Comparison of ENCODE assay signal across 9 cellular contexts in genomic region chr17:5077781-5078105, GRCh38. TPM values are rescaled to one million over a fixed set of nuclear protein-coding genes. Genes with fewer than 3 reads are reported as not detected.
A peak's percentile ranks its signal among the peaks of the same experiment; 100 is the strongest.
DNase-seq lines count a peak whose midpoint lies in the region; ATAC-seq and TF ChIP-seq lines count a peak whose summit lies in the region.
"Had no signal": no experiment of that assay in that cellular context is flagged by ENCODE, and none has a peak within 500 bp of the region (broad histone marks: within the 10 kb centered on the region; RNA-seq: fewer than 3 reads in every experiment).

No MANE protein-coding gene starts in this region.

- 82% methylated on average over 14 of the region's 14 CpGs for WGBS in mesenchymal stem cell
- WGBS in upper lobe of left lung, 2 donors, result 15 to 35% methylated on average over 14 of the region's 14 CpGs

- no peak overlapping the region for H4K91ac ChIP-seq in mesenchymal stem cell (ENCODE audit: low read length)

- peaks cover 6% of the 10 kb centered on the region for H3K9me3 ChIP-seq in mesenchymal stem cell (ENCODE audit: control insufficient read depth, low read length)
- H3K9me3 ChIP-seq in upper lobe of left lung, result no peaks in the 10 kb centered on the region

- peak overlapping the region; percentile 85 for H3K27ac Mint-ChIP-seq in activated naive CD4-positive, alpha-beta T cell treated with anti-CD3 and anti-CD28 coated beads, Interleukin-2, amount 10 ng/mL, durations not matched to agents 7 days and 5 days

- H3K4me3 ChIP-seq in mesenchymal stem cell (ENCODE audit: insufficient read depth in 1 of 2, low read depth in 1 of 2, low read length in 2 of 2) (peak overlapping the region in 1 of 2 experiments; percentile 93), upper lobe of left lung (peak overlapping the region; percentile 62 to 81 (median 78))

- H3K36me3 ChIP-seq in mesenchymal stem cell (ENCODE audit: control insufficient read depth in 1 of 2, insufficient read depth in 2 of 2, low read depth in 1 of 2, low read length in 2 of 2) (peaks cover 4 to 9% of the 10 kb centered on the region in 2 experiments), upper lobe of left lung (no peaks in the 10 kb centered on the region)

- no peak overlapping the region for H3K14ac ChIP-seq in mesenchymal stem cell (ENCODE audit: low read length in 2 of 2)

- DNase-seq in activated naive CD4-positive, alpha-beta T cell treated with anti-CD3 and anti-CD28 coated beads, Interleukin-2, amount 10 ng/mL, durations not matched to agents 7 days and 5 days, result no peak
- no peak for DNase-seq in activated naive CD4-positive, alpha-beta T cell treated with anti-CD3 and anti-CD28 coated beads, Interleukin-2, amount 50 U/mL, for 16 hours
- DNase-seq in caudate nucleus (lab: John Stamatoyannopoulos, UW) (no peak), mesenchymal stem cell (no peak), upper lobe of left lung (no peak), activated gamma-delta T cell (lab: John Stamatoyannopoulos, UW) (no peak)
- DNase-seq in activated CD4-positive, alpha-beta T cell treated with anti-CD3 and anti-CD28 coated beads, Interleukin-2, amount 50 U/mL, for 48 hours, result no peak

- TF ChIP-seq CTCF in upper lobe of left lung (IDR thresholded peaks at IDR 0.05), result no peak

- ATAC-seq in upper lobe of left lung (ENCODE audit: low FRiP score in 2 of 2) (peak; percentile 23 to 41), GM18519 (IDR thresholded peaks at IDR 0.05; ENCODE audit: low FRiP score, unreplicated experiment) (no peak)

- no peak overlapping the region for H3K4ac ChIP-seq in mesenchymal stem cell (ENCODE audit: low read depth in 1 of 2, low read length in 2 of 2)

- no peak overlapping the region for H2AK5ac ChIP-seq in mesenchymal stem cell (ENCODE audit: low read length, severe bottlenecking)

- peaks cover 8% of the 10 kb centered on the region for H3K27me3 Mint-ChIP-seq in activated naive CD4-positive, alpha-beta T cell treated with anti-CD3 and anti-CD28 coated beads, Interleukin-2, amount 10 ng/mL, durations not matched to agents 7 days and 5 days

- H2BK120ac ChIP-seq in mesenchymal stem cell (ENCODE audit: low read depth, low read length), result no peak overlapping the region

- H3K27ac ChIP-seq in caudate nucleus (ENCODE audit: low read depth, low read length) (peak overlapping the region; percentile 74), mesenchymal stem cell (ENCODE audit: low read length, poor library complexity, severe bottlenecking) (no peak overlapping the region), upper lobe of left lung (peak overlapping the region; percentile 79 to 85 (median 82))

- H2BK15ac ChIP-seq in mesenchymal stem cell (ENCODE audit: low read depth, poor library complexity, severe bottlenecking), result no peak overlapping the region

- CTCF ChIA-PET in activated naive CD4-positive, alpha-beta T cell treated with anti-CD3 and anti-CD28 coated beads, Interleukin-2, amount 10 ng/mL, durations not matched to agents 7 days and 5 days (lab: Charles Lee), result interaction anchor here (1.1 kb wide), 1 partner anchor 35 kb away, joined by 4 read pairs; no protein-coding TSS in a partner anchor

- peaks cover 22% of the 10 kb centered on the region for H3K36me3 Mint-ChIP-seq in activated naive CD4-positive, alpha-beta T cell treated with anti-CD3 and anti-CD28 coated beads, Interleukin-2, amount 10 ng/mL, durations not matched to agents 7 days and 5 days

- no peak overlapping the region for H4K8ac ChIP-seq in mesenchymal stem cell (ENCODE audit: low read length)

- no peak overlapping the region for H3K4me2 ChIP-seq in mesenchymal stem cell (ENCODE audit: low read length, poor library complexity, severe bottlenecking)

- H3K4me1 ChIP-seq in mesenchymal stem cell (ENCODE audit: control insufficient read depth, insufficient read depth, low read depth, low read length) (peaks cover 3% of the 10 kb centered on the region), upper lobe of left lung (peaks cover 10 to 15% (median 12%) of the 10 kb centered on the region in 4 donors)

- H2BK12ac ChIP-seq in mesenchymal stem cell (ENCODE audit: low read length in 2 of 2), result no peak overlapping the region

- TF ChIP-seq EP300 in upper lobe of left lung (IDR thresholded peaks at IDR 0.05), result no peak

- no peaks in the 10 kb centered on the region for H3K79me1 ChIP-seq in mesenchymal stem cell (replicated peaks; ENCODE audit: low read length, poor library complexity, severe bottlenecking)

- H3K9me3 Mint-ChIP-seq in activated naive CD4-positive, alpha-beta T cell treated with anti-CD3 and anti-CD28 coated beads, Interleukin-2, amount 10 ng/mL, durations not matched to agents 7 days and 5 days, result peaks cover 15% of the 10 kb centered on the region

- peak overlapping the region; percentile 91 for H3K9ac ChIP-seq in mesenchymal stem cell (ENCODE audit: low read length)

- peak overlapping the region; percentile 88 for H3K4me3 Mint-ChIP-seq in activated naive CD4-positive, alpha-beta T cell treated with anti-CD3 and anti-CD28 coated beads, Interleukin-2, amount 10 ng/mL, durations not matched to agents 7 days and 5 days

- H3K4me1 Mint-ChIP-seq in activated naive CD4-positive, alpha-beta T cell treated with anti-CD3 and anti-CD28 coated beads, Interleukin-2, amount 10 ng/mL, durations not matched to agents 7 days and 5 days, result peaks cover 23% of the 10 kb centered on the region

- H2AFZ ChIP-seq in mesenchymal stem cell (ENCODE audit: low read depth, low read length), result peak overlapping the region; percentile 21

- no peak overlapping the region for H3K18ac ChIP-seq in mesenchymal stem cell (ENCODE audit: low read depth in 1 of 2, low read length in 2 of 2)

- no peak overlapping the region for H2BK5ac ChIP-seq in mesenchymal stem cell (ENCODE audit: low read depth, low read length, poor library complexity, severe bottlenecking)

- no peak overlapping the region for H3K23ac ChIP-seq in mesenchymal stem cell (ENCODE audit: low read length in 2 of 2)

- TF ChIP-seq POLR2A in upper lobe of left lung (IDR thresholded peaks at IDR 0.05), result no peak

- H3K27me3 ChIP-seq in mesenchymal stem cell (ENCODE audit: control insufficient read depth in 1 of 2, insufficient read depth in 1 of 2, low read length in 2 of 2) (peaks cover 0 to 12% of the 10 kb centered on the region in 2 experiments), upper lobe of left lung (no peaks in the 10 kb centered on the region)

RNA-seq across cellular contexts. Expression of gene ZFP3, which starts 0.5 kb away (rescaled TPM):
- polyA plus RNA-seq in mesenchymal stem cell (2013, experiment 1 of 2), result not detected
- not detected for polyA plus RNA-seq in mesenchymal stem cell (2013, experiment 2 of 2)
- 1 to 10 TPM in 5 of 6 donors, under 1 TPM in 1; 0.89 to 9.7 (median 5.3) TPM for total RNA-seq in upper lobe of left lung

RNA-seq across cellular contexts. Expression of gene ZNF232, which starts 33.9 kb away (rescaled TPM):
- 6.5 TPM for polyA plus RNA-seq in mesenchymal stem cell (2013, experiment 1 of 2)
- polyA plus RNA-seq in mesenchymal stem cell (2013, experiment 2 of 2), result 6.0 TPM
- total RNA-seq in upper lobe of left lung, result 10 to 100 TPM in 2 of 6 donors, 1 to 10 TPM in 4; 5.5 to 27.2 (median 9.4) TPM

RNA-seq across cellular contexts. Expression of gene USP6, which starts 38.1 kb away (rescaled TPM):
- polyA plus RNA-seq in mesenchymal stem cell (2013, experiment 1 of 2), result not detected
- not detected for polyA plus RNA-seq in mesenchymal stem cell (2013, experiment 2 of 2)
- 1 to 10 TPM in 1 of 6 donors, under 1 TPM in 4, not detected in 1; 0.15 to 8.4 (median 0.29) TPM for total RNA-seq in upper lobe of left lung
- total RNA-seq: lung microvascular endothelial cell had no signal

RNA-seq across cellular contexts. Expression of gene SLC52A1, which starts 42.5 kb away (rescaled TPM):
- polyA plus RNA-seq in mesenchymal stem cell (2013, experiment 1 of 2), result not detected
- polyA plus RNA-seq in mesenchymal stem cell (2013, experiment 2 of 2), result not detected
- 1 to 10 TPM in 2 of 6 donors, under 1 TPM in 4; 0.15 to 4.0 (median 0.82) TPM for total RNA-seq in upper lobe of left lung
